Comparison of ENCODE assay signal across 18 cellular contexts in genomic region chr11:69928124-69928523, GRCh38.
DNase-seq lines count a peak whose midpoint lies in the region; ATAC-seq and TF ChIP-seq lines count a peak whose summit lies in the region.
"Had no signal": no experiment of that assay in that cellular context is flagged by ENCODE, and none has a peak within 500 bp of the region (broad histone marks: within the 10 kb centered on the region; RNA-seq: fewer than 3 reads in every experiment).

No MANE protein-coding gene starts in this region.

- H3K9me3 Mint-ChIP-seq in natural killer cell treated with Interleukin-12 subunit alpha and Interleukin-12 subunit beta and Interleukin-15 and Interleukin-18, amount 100 ng/mL, for 72 hours, result no peaks in the 10 kb centered on the region
- H3K9me3 Mint-ChIP-seq in natural killer cell (no peaks in the 10 kb centered on the region), endodermal cell (no peaks in the 10 kb centered on the region)

- peaks cover 20 to 25% of the 10 kb centered on the region in 2 donors for H3K27me3 Mint-ChIP-seq in natural killer cell treated with Interleukin-12 subunit alpha and Interleukin-12 subunit beta and Interleukin-15 and Interleukin-18, amount 100 ng/mL, for 72 hours
- H3K27me3 Mint-ChIP-seq in natural killer cell (ENCODE audit: low read depth in 2 of 2) (peaks cover 36 to 41% of the 10 kb centered on the region in 2 donors), endodermal cell (ENCODE audit: insufficient read depth) (peaks cover 31% of the 10 kb centered on the region)

- no peak overlapping the region for H3K4me3 Mint-ChIP-seq in natural killer cell treated with Interleukin-12 subunit alpha and Interleukin-12 subunit beta and Interleukin-15 and Interleukin-18, amount 100 ng/mL, for 72 hours
- no peak overlapping the region for H3K4me3 Mint-ChIP-seq in natural killer cell
- H3K4me3 Mint-ChIP-seq in endodermal cell, result no peak overlapping the region

- DNase-seq in natural killer cell treated with Interleukin-12 subunit alpha and Interleukin-12 subunit beta and Interleukin-15 and Interleukin-18, amount 100 ng/mL, for 72 hours (ENCODE audit: low spot score), result peak; percentile 22
- DNase-seq in natural killer cell (no peak), endodermal cell (peak; percentile 55), osteoblast (ENCODE audit: insufficient read length, low spot score, missing footprints) (peak; percentile 62), NCI-H1417 treated with DMSO at 0.1 percent for 48 hours (lab: John Stamatoyannopoulos, UW) (no peak)
- no peak for DNase-seq in activated CD4-positive, alpha-beta T cell treated with anti-CD3 and anti-CD28 coated beads, Interleukin-2, amount 50 U/mL, for 1 hour
- DNase-seq: DMS79, MV-4-11, NCI-H1417, NCI-H187 treated with DMSO at 0.1 percent for 48 hours, NCI-H226, NCI-H524, NCI-H82, OCI-M1, SHP77 treated with DMSO at 0.1 percent for 48 hours had no signal

- no peak overlapping the region for H3K27ac Mint-ChIP-seq in natural killer cell treated with Interleukin-12 subunit alpha and Interleukin-12 subunit beta and Interleukin-15 and Interleukin-18, amount 100 ng/mL, for 72 hours
- no peak overlapping the region for H3K27ac Mint-ChIP-seq in natural killer cell
- no peak overlapping the region for H3K27ac Mint-ChIP-seq in endodermal cell

- H3K4me1 Mint-ChIP-seq in natural killer cell treated with Interleukin-12 subunit alpha and Interleukin-12 subunit beta and Interleukin-15 and Interleukin-18, amount 100 ng/mL, for 72 hours (ENCODE audit: low read depth in 2 of 2), result no peaks in the 10 kb centered on the region
- H3K4me1 Mint-ChIP-seq in natural killer cell (no peaks in the 10 kb centered on the region), endodermal cell (peaks cover 11% of the 10 kb centered on the region)

- H3K9me3 ChIP-seq in endodermal cell (ENCODE audit: control insufficient read depth, low read length), result no peaks in the 10 kb centered on the region
- H3K9me3 ChIP-seq in osteoblast (ENCODE audit: low read depth, low read length), result no peaks in the 10 kb centered on the region

- H4K20me1 ChIP-seq in osteoblast (ENCODE audit: insufficient read depth, low read length), result no peaks in the 10 kb centered on the region

- H3K36me3 ChIP-seq in endodermal cell (ENCODE audit: control insufficient read depth, insufficient read depth, low read length), result no peaks in the 10 kb centered on the region
- no peaks in the 10 kb centered on the region for H3K36me3 ChIP-seq in osteoblast (ENCODE audit: insufficient read depth, low read length)

- H3K36me3 Mint-ChIP-seq in natural killer cell treated with Interleukin-12 subunit alpha and Interleukin-12 subunit beta and Interleukin-15 and Interleukin-18, amount 100 ng/mL, for 72 hours, result no peaks in the 10 kb centered on the region
- no peaks in the 10 kb centered on the region for H3K36me3 Mint-ChIP-seq in natural killer cell
- no peaks in the 10 kb centered on the region for H3K36me3 Mint-ChIP-seq in endodermal cell (ENCODE audit: low read depth)

- H3K4me3 ChIP-seq in endodermal cell (ENCODE audit: low read length) (no peak overlapping the region), osteoblast (ENCODE audit: insufficient read depth, low read length) (no peak overlapping the region)

- intact Hi-C loops in natural killer cell (cut with micrococcal nuclease), result no loop called here

- WGBS in endodermal cell (ENCODE audit: insufficient coverage in 1 of 2, insufficient read length in 1 of 2), 2 experiments, result 76 to 80% methylated on average over 2 to 8 of the region's 8 CpGs

- ATAC-seq in natural killer cell treated with Interleukin-12 subunit alpha and Interleukin-12 subunit beta and Interleukin-15 and Interleukin-18, amount 100 ng/mL, for 72 hours, result no peak
- ATAC-seq in natural killer cell (no peak), HG02623 (IDR thresholded peaks at IDR 0.05; ENCODE audit: unreplicated experiment) (no peak)

- H3K9ac ChIP-seq in endodermal cell (ENCODE audit: extremely low read depth, low read length, poor library complexity, severe bottlenecking), result no peak overlapping the region
- H3K9ac ChIP-seq: KMS-11 had no signal

- no peaks in the 10 kb centered on the region for H3K79me2 ChIP-seq in osteoblast (ENCODE audit: insufficient read depth, low read length)

- peaks cover 6% of the 10 kb centered on the region for H3K4me1 ChIP-seq in endodermal cell (ENCODE audit: control insufficient read depth, insufficient read depth, low read length)
- H3K4me1 ChIP-seq in osteoblast (ENCODE audit: insufficient read depth, low read length), result no peaks in the 10 kb centered on the region

- peaks cover 6% of the 10 kb centered on the region for H3K27me3 ChIP-seq in endodermal cell (ENCODE audit: control insufficient read depth, insufficient read depth, low read length, poor library complexity, severe bottlenecking)
- H3K27me3 ChIP-seq in osteoblast (ENCODE audit: insufficient read depth, low read length), result peaks cover 46% of the 10 kb centered on the region

- H2AFZ ChIP-seq in osteoblast (ENCODE audit: low read length), result no peak overlapping the region

- no peak overlapping the region for H3K4me2 ChIP-seq in osteoblast (ENCODE audit: insufficient read depth, low read length)
- H3K4me2 ChIP-seq: KMS-11 had no signal

- H3K27ac ChIP-seq in endodermal cell (ENCODE audit: low read depth, low read length) (no peak overlapping the region), osteoblast (ENCODE audit: low read depth, low read length) (no peak overlapping the region)
- H3K27ac ChIP-seq: C4-2B, KMS-11 had no signal

- TF ChIP-seq CTCF in natural killer cell (IDR thresholded peaks at IDR 0.05), result no peak
- no peak for TF ChIP-seq CTCF in endodermal cell (conservative IDR thresholded peaks at IDR 0.05)
- TF ChIP-seq CTCF in osteoblast (IDR thresholded peaks at IDR 0.05; ENCODE audit: extremely low read depth, low read depth, low read length), result no peak

Comparison
In these comparisons a context has a peak if more than half of its experiments do, and no peak if none do; other contexts are left out.
1. DNase-seq: peak in natural killer cell treated with Interleukin-12 subunit alpha and Interleukin-12 subunit beta and Interleukin-15 and Interleukin-18, amount 100 ng/mL, for 72 hours (single experiment), endodermal cell (single experiment) and osteoblast (single experiment); none in natural killer cell (single experiment), NCI-H1417 treated with DMSO at 0.1 percent for 48 hours (single experiment) and activated CD4-positive, alpha-beta T cell treated with anti-CD3 and anti-CD28 coated beads, Interleukin-2, amount 50 U/mL, for 1 hour (single experiment).